Comparison of ENCODE assay signal across 24 cellular contexts in genomic region chr4:180751009-180751408, GRCh38.
A peak's percentile ranks its signal among the peaks of the same experiment; 100 is the strongest.
DNase-seq lines count a peak whose midpoint lies in the region; ATAC-seq and TF ChIP-seq lines count a peak whose summit lies in the region.
"Had no signal": no experiment of that assay in that cellular context is flagged by ENCODE, and none has a peak within 500 bp of the region (broad histone marks: within the 10 kb centered on the region; RNA-seq: fewer than 3 reads in every experiment).

No MANE protein-coding gene starts in this region.

- H3K4me3 ChIP-seq in fibroblast of lung (replicated peaks in 1 of 4; ENCODE audit: control extremely low read depth in 1 of 4, insufficient read depth in 1 of 4, low read depth in 3 of 4, low read length in 4 of 4) = no peak overlapping the region
- no peak overlapping the region for H3K4me3 ChIP-seq in retinal pigment epithelial cell (ENCODE audit: low read length)
- no peak overlapping the region for H3K4me3 ChIP-seq in effector memory CD4-positive, alpha-beta T cell (ENCODE audit: insufficient read depth, low read depth, low read length, poor library complexity, severe bottlenecking)
- H3K4me3 ChIP-seq: lower lobe of right lung, prostate gland, testis, vagina had no signal

- no peak overlapping the region for H3K9ac ChIP-seq in fibroblast of lung (ENCODE audit: insufficient read depth, low read length)

- DNase-seq in HT1080 (ENCODE audit: low read depth) = peak; percentile 36
- DNase-seq in amniotic epithelial cell (ENCODE audit: low read depth) = peak; percentile 0
- peak; percentile 83 to 92 for DNase-seq in fibroblast of lung (ENCODE audit: low read depth in 2 of 2)
- DNase-seq in retinal pigment epithelial cell (ENCODE audit: low read depth) = peak; percentile 74
- DNase-seq in left lobe of liver (ENCODE audit: low spot score) = no peak
- DNase-seq in effector memory CD4-positive, alpha-beta T cell = no peak
- no peak for DNase-seq in germinal center (ENCODE audit: low spot score)
- DNase-seq: activated CD8-positive, alpha-beta memory T cell treated with anti-CD3 and anti-CD28 coated beads for 24 hours; activated naive CD4-positive, alpha-beta T cell; activated T-cell treated with anti-CD3 and anti-CD28 coated beads, Interleukin-2, amount 50 U/mL, for 24 hours; anterior cingulate cortex; CD4-positive, alpha-beta T cell; DMS153; GDM1; HCEC 1CT; KBM-7; lower lobe of right lung; NCI-H1694; OCI-M1; stimulated activated CD4-positive, alpha-beta T cell treated with anti-CD3 and anti-CD28 coated beads, Interleukin-2, amount 100 ng/mL, for 24 hours; testis had no signal

- H3K4me2 ChIP-seq in fibroblast of lung (ENCODE audit: extremely low read depth, insufficient read depth, low read length) = no peak overlapping the region

- H3K9me3 ChIP-seq in fibroblast of lung (ENCODE audit: control insufficient read depth, insufficient read depth, low read depth, low read length) = no peaks in the 10 kb centered on the region
- no peaks in the 10 kb centered on the region for H3K9me3 ChIP-seq in effector memory CD4-positive, alpha-beta T cell (ENCODE audit: control insufficient read depth, low read length)
- H3K9me3 ChIP-seq: lower lobe of right lung, prostate gland, testis, vagina had no signal

- no peak for ATAC-seq in left lobe of liver
- ATAC-seq: lower lobe of right lung; stimulated activated effector memory CD8-positive, alpha-beta T cell treated with anti-CD3 and anti-CD28 coated beads, Interleukin-12 subunit alpha, Interleukin-12 subunit beta, amount 100 ng/mL, for 72 hours had no signal

- no peaks in the 10 kb centered on the region for H3K4me1 ChIP-seq in fibroblast of lung (ENCODE audit: control insufficient read depth, extremely low read depth, insufficient read depth, low read length)
- no peaks in the 10 kb centered on the region for H3K4me1 ChIP-seq in effector memory CD4-positive, alpha-beta T cell (ENCODE audit: control insufficient read depth, insufficient read depth, low read length, poor library complexity, severe bottlenecking)
- H3K4me1 ChIP-seq: lower lobe of right lung, prostate gland, testis, vagina had no signal

- no peak overlapping the region for H3K27ac ChIP-seq in fibroblast of lung (ENCODE audit: insufficient read depth, low read length)
- no peak overlapping the region for H3K27ac ChIP-seq in effector memory CD4-positive, alpha-beta T cell (ENCODE audit: insufficient read depth, low read length, poor library complexity, severe bottlenecking)
- H3K27ac ChIP-seq: lower lobe of right lung, prostate gland, testis, vagina had no signal

- H4K20me1 ChIP-seq in fibroblast of lung (ENCODE audit: control insufficient read depth, extremely low read depth, insufficient read depth, low read length) = no peaks in the 10 kb centered on the region

- no peak overlapping the region for H2AFZ ChIP-seq in fibroblast of lung (ENCODE audit: low read length)

- TF ChIP-seq CTCF in fibroblast of lung (conservative IDR thresholded peaks at IDR 0.05 in 1 of 2, IDR thresholded peaks at IDR 0.05 in 1 of 2; ENCODE audit: low read depth in 1 of 2, low read length in 2 of 2) (no peak), retinal pigment epithelial cell (conservative IDR thresholded peaks at IDR 0.05; ENCODE audit: low read depth, low read length) (no peak)

- no peaks in the 10 kb centered on the region for H3K79me2 ChIP-seq in fibroblast of lung (ENCODE audit: control insufficient read depth, insufficient read depth, low read length)

- H3K27me3 ChIP-seq in fibroblast of lung (ENCODE audit: control insufficient read depth, insufficient read depth, low read length) = no peaks in the 10 kb centered on the region
- H3K27me3 ChIP-seq in effector memory CD4-positive, alpha-beta T cell (replicated peaks; ENCODE audit: control insufficient read depth, insufficient read depth, low read length, poor library complexity, severe bottlenecking) = no peaks in the 10 kb centered on the region
- H3K27me3 ChIP-seq: testis, vagina had no signal

- no peaks in the 10 kb centered on the region for H3K36me3 ChIP-seq in fibroblast of lung (ENCODE audit: control insufficient read depth, insufficient read depth, low read length)
- H3K36me3 ChIP-seq in effector memory CD4-positive, alpha-beta T cell (ENCODE audit: control insufficient read depth, insufficient read depth, low read length) = no peaks in the 10 kb centered on the region
- H3K36me3 ChIP-seq: lower lobe of right lung, prostate gland, vagina had no signal

Comparison
In these comparisons a context has a peak if more than half of its experiments do, and no peak if none do; other contexts are left out.
1. DNase-seq: peak in HT1080 (single experiment), amniotic epithelial cell (single experiment), fibroblast of lung (2 of 2) and retinal pigment epithelial cell (single experiment); none in left lobe of liver (single experiment), effector memory CD4-positive, alpha-beta T cell (0 of 3) and germinal center (single experiment).